1 cellular context compared by ENCODE assay signal in the genomic region with DNA sequence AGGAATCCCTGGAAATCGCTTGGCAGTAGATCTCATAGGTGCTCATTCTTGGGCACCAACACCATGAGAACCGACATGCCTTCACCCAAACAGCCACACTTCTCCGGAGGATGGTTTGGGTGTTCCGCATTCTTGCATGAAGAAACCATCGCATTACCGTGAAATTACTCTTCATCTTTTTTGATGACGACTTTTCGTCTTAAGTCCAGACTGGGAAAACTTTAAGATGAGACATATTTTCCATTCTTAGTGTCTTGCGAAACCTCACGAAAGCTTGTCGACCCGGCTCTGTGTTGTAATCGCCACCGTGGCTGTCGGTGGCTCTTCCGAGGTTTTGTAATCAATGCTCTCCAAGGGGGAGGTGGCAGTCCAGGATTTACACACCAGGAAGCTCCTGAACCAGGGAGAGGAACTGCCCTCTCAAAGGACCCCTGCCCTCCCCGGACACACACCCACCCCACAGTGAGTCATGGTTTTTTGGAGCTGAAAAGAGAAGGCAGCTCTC.
TF ChIP-seq lines count a peak whose summit lies in the region.

No MANE protein-coding gene starts in this region.

TF ChIP-seq in HepG2, 621 proteins besides CTCF, POLR2A, EP300 and RAD21 (continued from another document and continues in another):
- peak; percentile 85 for TF ChIP-seq PATZ1 (CRISPR knock-in tag; IDR thresholded peaks at IDR 0.05)
- peak; percentile 41; the same call in 1 of the 2 replicates for TF ChIP-seq NR2F6 (IDR thresholded peaks at IDR 0.05)
- TF ChIP-seq NR2F6 (CRISPR knock-in tag; IDR thresholded peaks at IDR 0.05) = peak; percentile 68; the same call in 1 of the 2 replicates
- TF ChIP-seq ZNF460 (CRISPR knock-in tag; IDR thresholded peaks at IDR 0.05; ENCODE audit: borderline replicate concordance) = no peak
- TF ChIP-seq, protein P1, sequence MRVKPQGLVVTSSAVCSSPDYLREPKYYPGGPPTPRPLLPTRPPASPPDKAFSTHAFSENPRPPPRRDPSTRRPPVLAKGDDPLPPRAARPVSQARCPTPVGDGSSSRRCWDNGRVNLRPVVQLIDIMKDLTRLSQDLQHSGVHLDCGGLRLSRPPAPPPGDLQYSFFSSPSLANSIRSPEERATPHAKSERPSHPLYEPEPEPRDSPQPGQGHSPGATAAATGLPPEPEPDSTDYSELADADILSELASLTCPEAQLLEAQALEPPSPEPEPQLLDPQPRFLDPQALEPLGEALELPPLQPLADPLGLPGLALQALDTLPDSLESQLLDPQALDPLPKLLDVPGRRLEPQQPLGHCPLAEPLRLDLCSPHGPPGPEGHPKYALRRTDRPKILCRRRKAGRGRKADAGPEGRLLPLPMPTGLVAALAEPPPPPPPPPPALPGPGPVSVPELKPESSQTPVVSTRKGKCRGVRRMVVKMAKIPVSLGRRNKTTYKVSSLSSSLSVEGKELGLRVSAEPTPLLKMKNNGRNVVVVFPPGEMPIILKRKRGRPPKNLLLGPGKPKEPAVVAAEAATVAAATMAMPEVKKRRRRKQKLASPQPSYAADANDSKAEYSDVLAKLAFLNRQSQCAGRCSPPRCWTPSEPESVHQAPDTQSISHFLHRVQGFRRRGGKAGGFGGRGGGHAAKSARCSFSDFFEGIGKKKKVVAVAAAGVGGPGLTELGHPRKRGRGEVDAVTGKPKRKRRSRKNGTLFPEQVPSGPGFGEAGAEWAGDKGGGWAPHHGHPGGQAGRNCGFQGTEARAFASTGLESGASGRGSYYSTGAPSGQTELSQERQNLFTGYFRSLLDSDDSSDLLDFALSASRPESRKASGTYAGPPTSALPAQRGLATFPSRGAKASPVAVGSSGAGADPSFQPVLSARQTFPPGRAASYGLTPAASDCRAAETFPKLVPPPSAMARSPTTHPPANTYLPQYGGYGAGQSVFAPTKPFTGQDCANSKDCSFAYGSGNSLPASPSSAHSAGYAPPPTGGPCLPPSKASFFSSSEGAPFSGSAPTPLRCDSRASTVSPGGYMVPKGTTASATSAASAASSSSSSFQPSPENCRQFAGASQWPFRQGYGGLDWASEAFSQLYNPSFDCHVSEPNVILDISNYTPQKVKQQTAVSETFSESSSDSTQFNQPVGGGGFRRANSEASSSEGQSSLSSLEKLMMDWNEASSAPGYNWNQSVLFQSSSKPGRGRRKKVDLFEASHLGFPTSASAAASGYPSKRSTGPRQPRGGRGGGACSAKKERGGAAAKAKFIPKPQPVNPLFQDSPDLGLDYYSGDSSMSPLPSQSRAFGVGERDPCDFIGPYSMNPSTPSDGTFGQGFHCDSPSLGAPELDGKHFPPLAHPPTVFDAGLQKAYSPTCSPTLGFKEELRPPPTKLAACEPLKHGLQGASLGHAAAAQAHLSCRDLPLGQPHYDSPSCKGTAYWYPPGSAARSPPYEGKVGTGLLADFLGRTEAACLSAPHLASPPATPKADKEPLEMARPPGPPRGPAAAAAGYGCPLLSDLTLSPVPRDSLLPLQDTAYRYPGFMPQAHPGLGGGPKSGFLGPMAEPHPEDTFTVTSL (CRISPR knock-in tag; IDR thresholded peaks at IDR 0.05; ENCODE audit: borderline replicate concordance) = no peak
- TF ChIP-seq JUNB (CRISPR knock-in tag; IDR thresholded peaks at IDR 0.05; ENCODE audit: borderline replicate concordance) = no peak
- no peak for TF ChIP-seq ZSCAN31 (CRISPR knock-in tag; IDR thresholded peaks at IDR 0.05; ENCODE audit: low read depth)
- TF ChIP-seq RXRA (CRISPR knock-in tag; IDR thresholded peaks at IDR 0.05) = peak; percentile 34; the same call in 1 of the 2 replicates
- no peak for TF ChIP-seq TBP (CRISPR knock-in tag; IDR thresholded peaks at IDR 0.05)
- peak; percentile 81 for TF ChIP-seq HDAC2 (CRISPR knock-in tag; IDR thresholded peaks at IDR 0.05)
- peak; percentile 34; the same call in 1 of the 2 replicates for TF ChIP-seq ZNF777 (CRISPR knock-in tag; IDR thresholded peaks at IDR 0.05)
- no peak for TF ChIP-seq ZFP36L2 (CRISPR knock-in tag; IDR thresholded peaks at IDR 0.05)
- peak; percentile 79 for TF ChIP-seq ELF1 (CRISPR knock-in tag; IDR thresholded peaks at IDR 0.05)
- peak; percentile 76; the same call in 1 of the 2 replicates for TF ChIP-seq ZSCAN9 (CRISPR knock-in tag; IDR thresholded peaks at IDR 0.05; ENCODE audit: borderline replicate concordance)
- TF ChIP-seq ATF2 (CRISPR knock-in tag; IDR thresholded peaks at IDR 0.05) = peak; percentile 68
- peak; percentile 68; the same call in 1 of the 2 replicates for TF ChIP-seq THRA (CRISPR knock-in tag; IDR thresholded peaks at IDR 0.05; ENCODE audit: borderline replicate concordance)
- TF ChIP-seq ZNF124 (CRISPR knock-in tag; IDR thresholded peaks at IDR 0.05) = 0 out of 2 replicates have a peak, but pooled peaks have one; percentile 24
- peak; percentile 77; the same call in 1 of the 2 replicates for TF ChIP-seq PITX1 (CRISPR knock-in tag; IDR thresholded peaks at IDR 0.05)
- 0 out of 4 replicates have a peak, but pooled peaks of 1 of the 2 experiments have one; percentile 28 for TF ChIP-seq NR2F1 (CRISPR knock-in tag; IDR thresholded peaks at IDR 0.05)
- TF ChIP-seq TOPORS (CRISPR knock-in tag; IDR thresholded peaks at IDR 0.05) = no peak
- peak; percentile 32; the same call in 1 of the 2 replicates for TF ChIP-seq NFKBIZ (CRISPR knock-in tag; IDR thresholded peaks at IDR 0.05)
- TF ChIP-seq TP53 (CRISPR knock-in tag; conservative IDR thresholded peaks at IDR 0.05) = no peak
- TF ChIP-seq ELF3 (CRISPR knock-in tag; IDR thresholded peaks at IDR 0.05) = peak; percentile 95
- TF ChIP-seq ETV6 (CRISPR knock-in tag; conservative IDR thresholded peaks at IDR 0.05) = no peak
- peak; percentile 91 for TF ChIP-seq FOSL2 (CRISPR knock-in tag; IDR thresholded peaks at IDR 0.05)
- peak; percentile 54; the same call in 1 of the 2 replicates for TF ChIP-seq ZNF331 (CRISPR knock-in tag; IDR thresholded peaks at IDR 0.05)
- no peak for TF ChIP-seq ZKSCAN8 (CRISPR knock-in tag; IDR thresholded peaks at IDR 0.05; ENCODE audit: borderline replicate concordance)
- TF ChIP-seq, protein P2, sequence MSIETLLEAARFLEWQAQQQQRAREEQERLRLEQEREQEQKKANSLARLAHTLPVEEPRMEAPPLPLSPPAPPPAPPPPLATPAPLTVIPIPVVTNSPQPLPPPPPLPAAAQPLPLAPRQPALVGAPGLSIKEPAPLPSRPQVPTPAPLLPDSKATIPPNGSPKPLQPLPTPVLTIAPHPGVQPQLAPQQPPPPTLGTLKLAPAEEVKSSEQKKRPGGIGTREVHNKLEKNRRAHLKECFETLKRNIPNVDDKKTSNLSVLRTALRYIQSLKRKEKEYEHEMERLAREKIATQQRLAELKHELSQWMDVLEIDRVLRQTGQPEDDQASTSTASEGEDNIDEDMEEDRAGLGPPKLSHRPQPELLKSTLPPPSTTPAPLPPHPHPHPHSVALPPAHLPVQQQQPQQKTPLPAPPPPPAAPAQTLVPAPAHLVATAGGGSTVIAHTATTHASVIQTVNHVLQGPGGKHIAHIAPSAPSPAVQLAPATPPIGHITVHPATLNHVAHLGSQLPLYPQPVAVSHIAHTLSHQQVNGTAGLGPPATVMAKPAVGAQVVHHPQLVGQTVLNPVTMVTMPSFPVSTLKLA (IDR thresholded peaks at IDR 0.05) = no peak
- no peak for TF ChIP-seq ZNF850 (CRISPR knock-in tag; conservative IDR thresholded peaks at IDR 0.05)
- no peak for TF ChIP-seq TEAD2 (CRISPR knock-in tag; IDR thresholded peaks at IDR 0.05)
- TF ChIP-seq PHF5A (CRISPR knock-in tag; IDR thresholded peaks at IDR 0.05; ENCODE audit: low read depth, unreplicated experiment) = peak; percentile 43
- peak; percentile 44 for TF ChIP-seq XRCC5 (optimal IDR thresholded peaks at IDR 0.05; ENCODE audit: low read length)
- TF ChIP-seq ATRX (CRISPR knock-in tag; IDR thresholded peaks at IDR 0.05; ENCODE audit: borderline replicate concordance) = no peak
- TF ChIP-seq, protein P3, sequence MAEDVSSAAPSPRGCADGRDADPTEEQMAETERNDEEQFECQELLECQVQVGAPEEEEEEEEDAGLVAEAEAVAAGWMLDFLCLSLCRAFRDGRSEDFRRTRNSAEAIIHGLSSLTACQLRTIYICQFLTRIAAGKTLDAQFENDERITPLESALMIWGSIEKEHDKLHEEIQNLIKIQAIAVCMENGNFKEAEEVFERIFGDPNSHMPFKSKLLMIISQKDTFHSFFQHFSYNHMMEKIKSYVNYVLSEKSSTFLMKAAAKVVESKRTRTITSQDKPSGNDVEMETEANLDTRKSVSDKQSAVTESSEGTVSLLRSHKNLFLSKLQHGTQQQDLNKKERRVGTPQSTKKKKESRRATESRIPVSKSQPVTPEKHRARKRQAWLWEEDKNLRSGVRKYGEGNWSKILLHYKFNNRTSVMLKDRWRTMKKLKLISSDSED (CRISPR knock-in tag; IDR thresholded peaks at IDR 0.05) = no peak
- no peak for TF ChIP-seq HOXA9 (CRISPR knock-in tag; IDR thresholded peaks at IDR 0.05; ENCODE audit: borderline replicate concordance)
- TF ChIP-seq ZNF746 (CRISPR knock-in tag; IDR thresholded peaks at IDR 0.05) = peak; percentile 80; the same call in 1 of the 2 replicates
- no peak for TF ChIP-seq MEIS1 (CRISPR knock-in tag; IDR thresholded peaks at IDR 0.05; ENCODE audit: borderline replicate concordance)
- peak; percentile 39; the same call in 1 of the 2 replicates for TF ChIP-seq POLR2G (IDR thresholded peaks at IDR 0.05; ENCODE audit: low read depth, low read length)
- TF ChIP-seq HOXA3 (CRISPR knock-in tag; IDR thresholded peaks at IDR 0.05) = peak; percentile 52; the same call in 1 of the 2 replicates
- TF ChIP-seq BCL6 (CRISPR knock-in tag; IDR thresholded peaks at IDR 0.05) = peak; percentile 87
- TF ChIP-seq KAT8 (CRISPR knock-in tag; IDR thresholded peaks at IDR 0.05) = peak; percentile 73
- TF ChIP-seq ZNF614 (CRISPR knock-in tag; IDR thresholded peaks at IDR 0.05; ENCODE audit: borderline replicate concordance) = no peak
- TF ChIP-seq, protein P4, sequence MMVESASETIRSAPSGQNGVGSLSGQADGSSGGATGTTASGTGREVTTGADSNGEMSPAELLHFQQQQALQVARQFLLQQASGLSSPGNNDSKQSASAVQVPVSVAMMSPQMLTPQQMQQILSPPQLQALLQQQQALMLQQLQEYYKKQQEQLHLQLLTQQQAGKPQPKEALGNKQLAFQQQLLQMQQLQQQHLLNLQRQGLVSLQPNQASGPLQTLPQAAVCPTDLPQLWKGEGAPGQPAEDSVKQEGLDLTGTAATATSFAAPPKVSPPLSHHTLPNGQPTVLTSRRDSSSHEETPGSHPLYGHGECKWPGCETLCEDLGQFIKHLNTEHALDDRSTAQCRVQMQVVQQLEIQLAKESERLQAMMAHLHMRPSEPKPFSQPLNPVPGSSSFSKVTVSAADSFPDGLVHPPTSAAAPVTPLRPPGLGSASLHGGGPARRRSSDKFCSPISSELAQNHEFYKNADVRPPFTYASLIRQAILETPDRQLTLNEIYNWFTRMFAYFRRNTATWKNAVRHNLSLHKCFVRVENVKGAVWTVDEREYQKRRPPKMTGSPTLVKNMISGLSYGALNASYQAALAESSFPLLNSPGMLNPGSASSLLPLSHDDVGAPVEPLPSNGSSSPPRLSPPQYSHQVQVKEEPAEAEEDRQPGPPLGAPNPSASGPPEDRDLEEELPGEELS (CRISPR knock-in tag; IDR thresholded peaks at IDR 0.05) = peak; percentile 54; the same call in 1 of the 2 replicates
- no peak for TF ChIP-seq HINFP (CRISPR knock-in tag; IDR thresholded peaks at IDR 0.05; ENCODE audit: low read depth)
- TF ChIP-seq HMG20B (CRISPR knock-in tag; conservative IDR thresholded peaks at IDR 0.05) = peak; percentile 53; the same call in 1 of the 2 replicates
- TF ChIP-seq ZNF333 (CRISPR knock-in tag; IDR thresholded peaks at IDR 0.05; ENCODE audit: borderline replicate concordance) = no peak
- 0 out of 2 replicates have a peak, but pooled peaks have one; percentile 17 for TF ChIP-seq ZSCAN25 (CRISPR knock-in tag; IDR thresholded peaks at IDR 0.05)
- no peak for TF ChIP-seq ZNF883 (CRISPR knock-in tag; IDR thresholded peaks at IDR 0.05; ENCODE audit: not compliant biosample characterization)
- TF ChIP-seq GABPA (IDR thresholded peaks at IDR 0.05; ENCODE audit: low read depth, low read length) = no peak
- TF ChIP-seq GABPA (CRISPR knock-in tag; IDR thresholded peaks at IDR 0.05; ENCODE audit: low read depth) = 0 out of 2 replicates have a peak, but pooled peaks have one; percentile 40
